9 cellular contexts compared by ENCODE assay signal in genomic region chr3:49689887-49690624, GRCh38. TPM values are rescaled to one million over a fixed set of nuclear protein-coding genes. Genes with fewer than 3 reads are reported as not detected.
DNase-seq lines count a peak whose midpoint lies in the region; ATAC-seq and TF ChIP-seq lines count a peak whose summit lies in the region.
"Not testable (repeated sequence)": the region's sequence is repeated elsewhere in the genome, so short reads cannot be mapped to it uniquely, and the experiment has no call there.
"Had no signal": no experiment of that assay in that cellular context is flagged by ENCODE, and none has a peak within 500 bp of the region (broad histone marks: within the 10 kb centered on the region; RNA-seq: fewer than 3 reads in every experiment).

No MANE protein-coding gene starts in this region.

- peaks cover 12 to 22% (median 17%) of the 10 kb centered on the region in 3 donors for H3K4me1 Mint-ChIP-seq in IgD-negative memory B cell
- peaks cover 21% of the 10 kb centered on the region for H3K4me1 Mint-ChIP-seq in WTC11
- H3K4me1 Mint-ChIP-seq in brain: peaks cover 48% of the 10 kb centered on the region

- not testable (repeated sequence) for H2BK15ac ChIP-seq in mesenchymal stem cell (ENCODE audit: low read depth, poor library complexity, severe bottlenecking)

- H3K23ac ChIP-seq in mesenchymal stem cell (ENCODE audit: low read length in 2 of 2): not testable (repeated sequence)

- CTCF ChIA-PET in WTC11 (lab: Charles Lee): interaction anchor here (0.6 to 1.0 kb wide), 2 partner anchors 123 to 178 kb away, joined by 3 read pairs; no protein-coding TSS in a partner anchor

- TF ChIP-seq CTCF in WTC11 (IDR thresholded peaks at IDR 0.05); brain (conservative IDR thresholded peaks at IDR 0.05); fibroblast of the aortic adventitia (IDR thresholded peaks at IDR 0.05; ENCODE audit: insufficient read depth, low read length); retinal pigment epithelial cell (conservative IDR thresholded peaks at IDR 0.05; ENCODE audit: low read depth, low read length); vagina (IDR thresholded peaks at IDR 0.05): not testable (repeated sequence)

- H3K4me3 ChIP-seq in GM08714 (ENCODE audit: low read length) (peak overlapping the region; percentile 83), fibroblast of the aortic adventitia (ENCODE audit: low read depth, low read length) (peak overlapping the region; percentile 93), mesenchymal stem cell (ENCODE audit: insufficient read depth in 1 of 2, low read depth in 1 of 2, low read length in 2 of 2) (peak overlapping the region; percentile 96 to 99), retinal pigment epithelial cell (ENCODE audit: low read length) (peak overlapping the region; percentile 90), vagina (peak overlapping the region; percentile 81 to 97)

- not testable (repeated sequence) for H3K27me3 Mint-ChIP-seq in IgD-negative memory B cell; WTC11 (ENCODE audit: low read depth)
- H3K27me3 Mint-ChIP-seq in brain: peaks cover 34% of the 10 kb centered on the region

- 15% methylated on average over 19 of the region's 19 CpGs for WGBS in mesenchymal stem cell

- H3K36me3 ChIP-seq in mesenchymal stem cell (ENCODE audit: control insufficient read depth in 1 of 2, insufficient read depth in 2 of 2, low read depth in 1 of 2, low read length in 2 of 2); vagina: not testable (repeated sequence)

- H3K79me1 ChIP-seq in mesenchymal stem cell (replicated peaks; ENCODE audit: low read length, poor library complexity, severe bottlenecking): peaks cover 15% of the 10 kb centered on the region

- H4K8ac ChIP-seq in mesenchymal stem cell (ENCODE audit: low read length): peak overlapping the region; percentile 83

- intact Hi-C loops in vagina (cut with DNase I): not testable (repeated sequence)

- H2BK5ac ChIP-seq in mesenchymal stem cell (ENCODE audit: low read depth, low read length, poor library complexity, severe bottlenecking): not testable (repeated sequence)

- H3K4me3 Mint-ChIP-seq in IgD-negative memory B cell (peak overlapping the region; percentile 96 to 99 (median 98)), WTC11 (peak overlapping the region; percentile 98), brain (peak overlapping the region; percentile 96 to 99 (median 98))

- H3K36me3 Mint-ChIP-seq in IgD-negative memory B cell, WTC11, brain: not testable (repeated sequence)

- H2AK5ac ChIP-seq in mesenchymal stem cell (ENCODE audit: low read length, severe bottlenecking): not testable (repeated sequence)

- H3K4me1 ChIP-seq in mesenchymal stem cell (ENCODE audit: control insufficient read depth, insufficient read depth, low read depth, low read length) (peaks cover 25% of the 10 kb centered on the region), vagina (peaks cover 51% of the 10 kb centered on the region)

- peak overlapping the region; percentile 96 for H3K4me2 ChIP-seq in mesenchymal stem cell (ENCODE audit: low read length, poor library complexity, severe bottlenecking)

- H3K27ac ChIP-seq in mesenchymal stem cell (ENCODE audit: low read length, poor library complexity, severe bottlenecking): not testable (repeated sequence)
- peak overlapping the region; percentile 83 for H3K27ac ChIP-seq in vagina

- H3K4ac ChIP-seq in mesenchymal stem cell (ENCODE audit: low read depth in 1 of 2, low read length in 2 of 2): peak overlapping the region; percentile 21 to 97

- H3K9ac ChIP-seq in mesenchymal stem cell (ENCODE audit: low read length): peak overlapping the region; percentile 95

- not testable (repeated sequence) for H2BK120ac ChIP-seq in mesenchymal stem cell (ENCODE audit: low read depth, low read length)

- not testable (repeated sequence) for ATAC-seq in WTC11

- peak overlapping the region in 1 of 2 experiments; percentile 97 for H3K14ac ChIP-seq in mesenchymal stem cell (ENCODE audit: low read length in 2 of 2)

- not testable (repeated sequence) for H3K9me3 ChIP-seq in mesenchymal stem cell (ENCODE audit: control insufficient read depth, low read length); vagina

- not testable (repeated sequence) for DNase-seq in WTC11 (ENCODE audit: low spot score); fibroblast of the aortic adventitia (ENCODE audit: low read depth); retinal pigment epithelial cell (ENCODE audit: low read depth); vagina (ENCODE audit: extremely low spot score in 2 of 2)
- DNase-seq in mesenchymal stem cell: peak; percentile 18

- H2BK12ac ChIP-seq in mesenchymal stem cell (ENCODE audit: low read length in 2 of 2): not testable (repeated sequence)

- POLR2A ChIA-PET in WTC11 (lab: Charles Lee): not testable (repeated sequence)

- peak overlapping the region; percentile 96 to 98 (median 97) for H3K27ac Mint-ChIP-seq in IgD-negative memory B cell
- H3K27ac Mint-ChIP-seq in WTC11: peak overlapping the region; percentile 65
- H3K27ac Mint-ChIP-seq in brain: peak overlapping the region; percentile 97 to 99 (median 98)

- not testable (repeated sequence) for H4K91ac ChIP-seq in mesenchymal stem cell (ENCODE audit: low read length)

- H3K27me3 ChIP-seq in mesenchymal stem cell (ENCODE audit: control insufficient read depth in 1 of 2, insufficient read depth in 1 of 2, low read length in 2 of 2); vagina: not testable (repeated sequence)

- H3K18ac ChIP-seq in mesenchymal stem cell (ENCODE audit: low read depth in 1 of 2, low read length in 2 of 2): not testable (repeated sequence)

- H3K9me3 Mint-ChIP-seq in IgD-negative memory B cell, WTC11, brain: not testable (repeated sequence)

- TF ChIP-seq POLR2A in vagina (IDR thresholded peaks at IDR 0.05): not testable (repeated sequence)

- peak overlapping the region; percentile 96 for H2AFZ ChIP-seq in mesenchymal stem cell (ENCODE audit: low read depth, low read length)

RNA-seq across cellular contexts. Expression of gene RNF123, which starts 0.7 kb away (rescaled TPM):
- polyA plus RNA-seq in IgD-negative memory B cell: 19.7 TPM
- total RNA-seq in WTC11 (2021): 45.5 to 47.1 TPM (median 46.8 TPM) in 3 replicates
- 33.9 TPM for polyA plus RNA-seq in brain (ENCODE audit: insufficient read depth, low read depth, low replicate concordance)
- total RNA-seq in fibroblast of the aortic adventitia (ENCODE audit: low replicate concordance): 19.4 and 22.7 TPM in 2 replicates
- polyA plus RNA-seq in mesenchymal stem cell (2013, experiment 1 of 2): 24.4 TPM
- polyA plus RNA-seq in mesenchymal stem cell (2013, experiment 2 of 2): 22.4 TPM
- total RNA-seq in vagina: 25.8 TPM

RNA-seq across cellular contexts. Expression of gene MST1, which starts 0.8 kb away (rescaled TPM):
- polyA plus RNA-seq in IgD-negative memory B cell (1.3 TPM), brain (ENCODE audit: insufficient read depth, low read depth, low replicate concordance) (2.2 TPM)
- total RNA-seq in WTC11 (2021) (13.8 to 17.2 TPM (median 17.2 TPM) in 3 replicates), fibroblast of the aortic adventitia (ENCODE audit: low replicate concordance) (2.9 and 4.7 TPM in 2 replicates), vagina (10.8 TPM)
- polyA plus RNA-seq in mesenchymal stem cell (2013, experiment 1 of 2): 7.8 TPM
- 7.5 TPM for polyA plus RNA-seq in mesenchymal stem cell (2013, experiment 2 of 2)

RNA-seq across cellular contexts. Expression of gene APEH, which starts 15.9 kb away (rescaled TPM):
- 84.5 TPM for polyA plus RNA-seq in IgD-negative memory B cell
- 270 to 276 TPM (median 273 TPM) in 3 replicates for total RNA-seq in WTC11 (2021)
- 74.0 TPM for polyA plus RNA-seq in brain (ENCODE audit: insufficient read depth, low read depth, low replicate concordance)
- 41.1 and 87.7 TPM in 2 replicates for total RNA-seq in fibroblast of the aortic adventitia (ENCODE audit: low replicate concordance)
- 46.0 TPM for polyA plus RNA-seq in mesenchymal stem cell (2013, experiment 1 of 2)
- 44.5 TPM for polyA plus RNA-seq in mesenchymal stem cell (2013, experiment 2 of 2)
- total RNA-seq in vagina: 53.3 TPM

RNA-seq across cellular contexts. Expression of gene AMIGO3, which starts 29.4 kb away (rescaled TPM):
- polyA plus RNA-seq in IgD-negative memory B cell: 1.5 TPM
- total RNA-seq in WTC11 (2021): 3.9 to 5.3 TPM (median 4.3 TPM) in 3 replicates
- polyA plus RNA-seq in brain (ENCODE audit: insufficient read depth, low read depth, low replicate concordance): 2.0 TPM
- 0.27 and 0.65 TPM in 2 replicates for total RNA-seq in fibroblast of the aortic adventitia (ENCODE audit: low replicate concordance)
- polyA plus RNA-seq in mesenchymal stem cell (2013, experiment 1 of 2): 1.2 TPM
- 1.2 TPM for polyA plus RNA-seq in mesenchymal stem cell (2013, experiment 2 of 2)
- total RNA-seq in vagina: not detected
- total RNA-seq: dermis microvascular lymphatic vessel endothelial cell had no signal

RNA-seq across cellular contexts. Expression of gene GMPPB, which starts 33.7 kb away (rescaled TPM):
- polyA plus RNA-seq in IgD-negative memory B cell (27.5 TPM), brain (ENCODE audit: insufficient read depth, low read depth, low replicate concordance) (10.8 TPM)
- total RNA-seq in WTC11 (2021) (23.7 to 28.7 TPM (median 28.0 TPM) in 3 replicates), fibroblast of the aortic adventitia (ENCODE audit: low replicate concordance) (14.3 and 31.0 TPM in 2 replicates), vagina (19.9 TPM)
- polyA plus RNA-seq in mesenchymal stem cell (2013, experiment 1 of 2): 16.4 TPM
- polyA plus RNA-seq in mesenchymal stem cell (2013, experiment 2 of 2): 16.4 TPM
